Comparison of ENCODE assay signal across 1 cellular context in genomic region chr1:25428475-25429166, GRCh38.
TF ChIP-seq lines count a peak whose summit lies in the region.

No MANE protein-coding gene starts in this region.

TF ChIP-seq in K562, 482 proteins besides CTCF, POLR2A, EP300 and RAD21 (continued from another document):
- no peak; the same call in 1 of the 2 replicates for TF ChIP-seq ZBTB9 (CRISPR knock-in tag; IDR thresholded peaks at IDR 0.05)
- TF ChIP-seq TCF3 (CRISPR knock-in tag; IDR thresholded peaks at IDR 0.05), result 0 out of 2 replicates have a peak, but pooled peaks have one; percentile 9
- TF ChIP-seq CBX5 (IDR thresholded peaks at IDR 0.05; ENCODE audit: borderline replicate concordance, low read depth), result no peak
- TF ChIP-seq DNMT1 (IDR thresholded peaks at IDR 0.05), result no peak
- no peak for TF ChIP-seq ZNF764 (CRISPR knock-in tag; IDR thresholded peaks at IDR 0.05; ENCODE audit: low read depth)
- TF ChIP-seq HEY1 (CRISPR knock-in tag; IDR thresholded peaks at IDR 0.05; ENCODE audit: borderline replicate concordance), result 0 out of 2 replicates have a peak, but pooled peaks have one; percentile 15
- TF ChIP-seq HDGF (IDR thresholded peaks at IDR 0.05), result 0 out of 2 replicates have a peak, but pooled peaks have one; percentile 11
- no peak for TF ChIP-seq PRPF4 (IDR thresholded peaks at IDR 0.05; ENCODE audit: insufficient read depth, low read depth, low read length, poor library complexity, severe bottlenecking)
- TF ChIP-seq HMBOX1 (IDR thresholded peaks at IDR 0.05), result peak; percentile 91
